ENCODE assay signal across 1 cellular context in genomic region chr11:74311352-74311926, GRCh38.
TF ChIP-seq lines count a peak whose summit lies in the region.

TSS of gene P4HA3 (minus strand) at chr11:74311640. CDS start at chr11:74311611, 29 bp downstream.

TF ChIP-seq in WTC11, 78 proteins besides CTCF, POLR2A, EP300 and RAD21 (continued from another document):
- TF ChIP-seq USF1 (CRISPR knock-in tag; IDR thresholded peaks at IDR 0.05): no peak
